In the genomic region with DNA sequence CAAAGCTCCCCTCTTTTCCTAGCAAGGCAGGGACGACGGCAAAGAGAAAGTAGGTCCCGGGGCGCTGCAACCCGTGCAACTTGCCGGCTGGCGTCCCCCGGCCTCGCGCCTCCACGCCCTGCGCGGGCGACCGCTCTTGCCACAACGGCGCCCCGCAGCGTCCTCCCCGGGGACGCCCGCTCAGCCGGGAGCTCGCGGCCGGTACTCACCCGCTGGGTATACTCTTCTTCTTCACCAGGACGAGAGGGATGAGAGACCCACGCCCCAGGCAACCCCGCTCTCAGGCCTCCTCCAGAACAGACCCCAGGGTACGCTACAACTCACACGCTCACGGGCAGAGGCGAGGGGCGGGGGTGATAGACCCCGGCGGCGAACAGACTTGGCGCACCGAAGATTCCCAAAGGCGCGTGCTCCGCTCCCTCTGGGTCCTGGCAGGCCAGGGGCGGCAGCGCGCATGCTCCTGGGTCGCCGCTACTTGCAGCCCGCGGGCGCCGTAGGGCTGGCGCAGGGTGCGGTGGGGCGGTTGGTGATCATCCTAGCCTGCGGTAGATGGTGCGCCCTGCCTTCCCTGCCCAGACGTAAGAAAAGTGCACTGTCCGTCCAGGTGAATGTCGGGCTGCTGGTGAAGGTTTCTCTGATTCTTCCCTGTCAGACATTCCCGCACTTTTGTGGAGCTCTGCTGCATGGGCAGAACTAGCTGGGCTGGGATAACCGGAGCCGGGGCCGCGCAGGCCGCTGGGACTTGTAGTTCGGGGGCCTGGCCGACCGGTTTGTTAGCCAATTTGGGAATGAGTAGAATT, we compare ENCODE assay signal across 1 cellular context.
TF ChIP-seq lines count a peak whose summit lies in the region.

TSS of gene CC2D2B (plus strand) at position 522 of the 800 bp plus-strand sequence. CDS start 3,349 bp downstream, outside the sequence.

TF ChIP-seq in HepG2, 621 proteins besides CTCF, POLR2A, EP300 and RAD21 (continued from another document and continues in another):
- TF ChIP-seq, protein P1, sequence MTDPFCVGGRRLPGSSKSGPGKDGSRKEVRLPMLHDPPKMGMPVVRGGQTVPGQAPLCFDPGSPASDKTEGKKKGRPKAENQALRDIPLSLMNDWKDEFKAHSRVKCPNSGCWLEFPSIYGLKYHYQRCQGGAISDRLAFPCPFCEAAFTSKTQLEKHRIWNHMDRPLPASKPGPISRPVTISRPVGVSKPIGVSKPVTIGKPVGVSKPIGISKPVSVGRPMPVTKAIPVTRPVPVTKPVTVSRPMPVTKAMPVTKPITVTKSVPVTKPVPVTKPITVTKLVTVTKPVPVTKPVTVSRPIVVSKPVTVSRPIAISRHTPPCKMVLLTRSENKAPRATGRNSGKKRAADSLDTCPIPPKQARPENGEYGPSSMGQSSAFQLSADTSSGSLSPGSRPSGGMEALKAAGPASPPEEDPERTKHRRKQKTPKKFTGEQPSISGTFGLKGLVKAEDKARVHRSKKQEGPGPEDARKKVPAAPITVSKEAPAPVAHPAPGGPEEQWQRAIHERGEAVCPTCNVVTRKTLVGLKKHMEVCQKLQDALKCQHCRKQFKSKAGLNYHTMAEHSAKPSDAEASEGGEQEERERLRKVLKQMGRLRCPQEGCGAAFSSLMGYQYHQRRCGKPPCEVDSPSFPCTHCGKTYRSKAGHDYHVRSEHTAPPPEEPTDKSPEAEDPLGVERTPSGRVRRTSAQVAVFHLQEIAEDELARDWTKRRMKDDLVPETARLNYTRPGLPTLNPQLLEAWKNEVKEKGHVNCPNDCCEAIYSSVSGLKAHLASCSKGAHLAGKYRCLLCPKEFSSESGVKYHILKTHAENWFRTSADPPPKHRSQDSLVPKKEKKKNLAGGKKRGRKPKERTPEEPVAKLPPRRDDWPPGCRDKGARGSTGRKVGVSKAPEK (CRISPR knock-in tag; IDR thresholded peaks at IDR 0.05; ENCODE audit: borderline replicate concordance): no peak; the same call in 1 of the 2 replicates
- no peak for TF ChIP-seq ZNF10 (CRISPR knock-in tag; IDR thresholded peaks at IDR 0.05; ENCODE audit: borderline replicate concordance, low read depth)
- TF ChIP-seq ZSCAN21 (CRISPR knock-in tag; IDR thresholded peaks at IDR 0.05; ENCODE audit: borderline replicate concordance): peak; percentile 67; the same call in 1 of the 2 replicates
- TF ChIP-seq ZNF670 (CRISPR knock-in tag; IDR thresholded peaks at IDR 0.05; ENCODE audit: borderline replicate concordance): peak; percentile 24; the same call in 1 of the 2 replicates
- TF ChIP-seq, protein P2, sequence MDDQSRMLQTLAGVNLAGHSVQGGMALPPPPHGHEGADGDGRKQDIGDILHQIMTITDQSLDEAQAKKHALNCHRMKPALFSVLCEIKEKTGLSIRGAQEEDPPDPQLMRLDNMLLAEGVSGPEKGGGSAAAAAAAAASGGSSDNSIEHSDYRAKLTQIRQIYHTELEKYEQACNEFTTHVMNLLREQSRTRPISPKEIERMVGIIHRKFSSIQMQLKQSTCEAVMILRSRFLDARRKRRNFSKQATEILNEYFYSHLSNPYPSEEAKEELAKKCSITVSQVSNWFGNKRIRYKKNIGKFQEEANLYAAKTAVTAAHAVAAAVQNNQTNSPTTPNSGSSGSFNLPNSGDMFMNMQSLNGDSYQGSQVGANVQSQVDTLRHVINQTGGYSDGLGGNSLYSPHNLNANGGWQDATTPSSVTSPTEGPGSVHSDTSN (CRISPR knock-in tag; IDR thresholded peaks at IDR 0.05; ENCODE audit: borderline replicate concordance): no peak
- TF ChIP-seq TBX3 (IDR thresholded peaks at IDR 0.05; ENCODE audit: borderline replicate concordance): no peak
- peak; percentile 90 for TF ChIP-seq ARNT2 (CRISPR knock-in tag; IDR thresholded peaks at IDR 0.05; ENCODE audit: low read depth)
- TF ChIP-seq, protein P3, sequence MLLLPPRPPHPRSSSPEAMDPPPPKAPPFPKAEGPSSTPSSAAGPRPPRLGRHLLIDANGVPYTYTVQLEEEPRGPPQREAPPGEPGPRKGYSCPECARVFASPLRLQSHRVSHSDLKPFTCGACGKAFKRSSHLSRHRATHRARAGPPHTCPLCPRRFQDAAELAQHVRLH (CRISPR knock-in tag; IDR thresholded peaks at IDR 0.05; ENCODE audit: borderline replicate concordance, low read depth): peak; percentile 68; the same call in 1 of the 2 replicates
- TF ChIP-seq TEAD3 (CRISPR knock-in tag; optimal IDR thresholded peaks at IDR 0.05; ENCODE audit: borderline replicate concordance): peak; percentile 21
- TF ChIP-seq, protein P4, sequence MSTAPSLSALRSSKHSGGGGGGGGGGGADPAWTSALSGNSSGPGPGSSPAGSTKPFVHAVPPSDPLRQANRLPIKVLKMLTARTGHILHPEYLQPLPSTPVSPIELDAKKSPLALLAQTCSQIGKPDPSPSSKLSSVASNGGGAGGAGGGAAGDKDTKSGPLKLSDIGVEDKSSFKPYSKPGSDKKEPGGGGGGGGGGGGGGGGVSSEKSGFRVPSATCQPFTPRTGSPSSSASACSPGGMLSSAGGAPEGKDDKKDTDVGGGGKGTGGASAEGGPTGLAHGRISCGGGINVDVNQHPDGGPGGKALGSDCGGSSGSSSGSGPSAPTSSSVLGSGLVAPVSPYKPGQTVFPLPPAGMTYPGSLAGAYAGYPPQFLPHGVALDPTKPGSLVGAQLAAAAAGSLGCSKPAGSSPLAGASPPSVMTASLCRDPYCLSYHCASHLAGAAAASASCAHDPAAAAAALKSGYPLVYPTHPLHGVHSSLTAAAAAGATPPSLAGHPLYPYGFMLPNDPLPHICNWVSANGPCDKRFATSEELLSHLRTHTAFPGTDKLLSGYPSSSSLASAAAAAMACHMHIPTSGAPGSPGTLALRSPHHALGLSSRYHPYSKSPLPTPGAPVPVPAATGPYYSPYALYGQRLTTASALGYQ (CRISPR knock-in tag; IDR thresholded peaks at IDR 0.05): no peak
- TF ChIP-seq GABPB1 (CRISPR knock-in tag; IDR thresholded peaks at IDR 0.05): peak; percentile 79
- TF ChIP-seq ZNF292 (CRISPR knock-in tag; IDR thresholded peaks at IDR 0.05; ENCODE audit: borderline replicate concordance, low read depth): no peak
- TF ChIP-seq SP5 (CRISPR knock-in tag; IDR thresholded peaks at IDR 0.05; ENCODE audit: borderline replicate concordance, low read depth): no peak
- 0 out of 2 replicates have a peak, but pooled peaks have one; percentile 73 for TF ChIP-seq ZNF550 (CRISPR knock-in tag; IDR thresholded peaks at IDR 0.05; ENCODE audit: borderline replicate concordance)
- TF ChIP-seq, protein P5, sequence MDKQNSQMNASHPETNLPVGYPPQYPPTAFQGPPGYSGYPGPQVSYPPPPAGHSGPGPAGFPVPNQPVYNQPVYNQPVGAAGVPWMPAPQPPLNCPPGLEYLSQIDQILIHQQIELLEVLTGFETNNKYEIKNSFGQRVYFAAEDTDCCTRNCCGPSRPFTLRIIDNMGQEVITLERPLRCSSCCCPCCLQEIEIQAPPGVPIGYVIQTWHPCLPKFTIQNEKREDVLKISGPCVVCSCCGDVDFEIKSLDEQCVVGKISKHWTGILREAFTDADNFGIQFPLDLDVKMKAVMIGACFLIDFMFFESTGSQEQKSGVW (CRISPR knock-in tag; IDR thresholded peaks at IDR 0.05; ENCODE audit: borderline replicate concordance): no peak
- no peak; the same call in 1 of the 2 replicates for TF ChIP-seq NCOA2 (CRISPR knock-in tag; IDR thresholded peaks at IDR 0.05)
- TF ChIP-seq ZBTB49 (CRISPR knock-in tag; IDR thresholded peaks at IDR 0.05; ENCODE audit: borderline replicate concordance): no peak
- TF ChIP-seq TRAFD1 (CRISPR knock-in tag; IDR thresholded peaks at IDR 0.05; ENCODE audit: borderline replicate concordance): no peak
- peak; percentile 45; the same call in 1 of the 2 replicates for TF ChIP-seq ATF7-NPFF (CRISPR knock-in tag; IDR thresholded peaks at IDR 0.05; ENCODE audit: low read depth)
- TF ChIP-seq AFF4 (CRISPR knock-in tag; IDR thresholded peaks at IDR 0.05): no peak
- no peak for TF ChIP-seq CBX2 (IDR thresholded peaks at IDR 0.05; ENCODE audit: low read depth, low read length)
- peak; percentile 31; the same call in 1 of the 2 replicates for TF ChIP-seq CBX2 (CRISPR knock-in tag; IDR thresholded peaks at IDR 0.05; ENCODE audit: low read depth)
- no peak for TF ChIP-seq PRDM4 (CRISPR knock-in tag; IDR thresholded peaks at IDR 0.05; ENCODE audit: borderline replicate concordance)
